In genomic region chr1:31615414-31615813, GRCh38 we compare ENCODE assay signal across 33 cellular contexts. TPM values are rescaled to one million over a fixed set of nuclear protein-coding genes. Genes with fewer than 3 reads are reported as not detected.
"Had no signal": no experiment of that assay in that cellular context is flagged by ENCODE, and none has a peak within 500 bp of the region (broad histone marks: within the 10 kb centered on the region; RNA-seq: fewer than 3 reads in every experiment).

No MANE protein-coding gene starts in this region.

- FAIRE-seq: endometrium, islet of Langerhans, pancreas had no signal

- ATAC-seq: activated CD4-positive, alpha-beta T cell treated with anti-CD3 and anti-CD28 coated beads for 36 hours; activated CD8-positive, alpha-beta memory T cell treated with anti-CD3 and anti-CD28 coated beads, Interleukin-2, amount 10 ng/mL, durations not matched to agents 7 days and 5 days; activated CD8-positive, alpha-beta T cell treated with anti-CD3 and anti-CD28 coated beads, Interleukin-2, amount 10 ng/mL, durations not matched to agents 7 days and 5 days; activated T-cell treated with anti-CD3 and anti-CD28 coated beads, Interleukin-2, amount 50 U/mL, for 72 hours; natural killer cell; pancreas; psoas muscle; T-cell had no signal

- H3K4me1 ChIP-seq: psoas muscle, uterus had no signal

- DNase-seq: activated CD4-positive, alpha-beta T cell treated with anti-CD3 and anti-CD28 coated beads for 36 hours; activated CD4-positive, CD25-positive, alpha-beta regulatory T cell; activated CD8-positive, alpha-beta memory T cell treated with anti-CD3 and anti-CD28 coated beads, Interleukin-2, amount 10 ng/mL, durations not matched to agents 7 days and 5 days; activated CD8-positive, alpha-beta T cell treated with anti-CD3 and anti-CD28 coated beads, Interleukin-2, amount 10 ng/mL, durations not matched to agents 7 days and 5 days; activated naive CD4-positive, alpha-beta T cell; activated T-cell treated with anti-CD3 and anti-CD28 coated beads, Interleukin-2, amount 50 U/mL, for 72 hours; anterior cingulate cortex; brain microvascular endothelial cell; dermis blood vessel endothelial cell; effector CD8-positive, alpha-beta T cell; esophagus squamous epithelium; foreskin melanocyte; left ventricle myocardium inferior; mesendoderm; natural killer cell; pancreas; psoas muscle; stimulated activated CD4-positive, alpha-beta T cell treated with anti-CD3 and anti-CD28 coated beads, Interleukin-1b, Interleukin-23, amount 100 ng/mL, for 48 hours; stimulated activated CD4-positive, alpha-beta T cell treated with anti-CD3 and anti-CD28 coated beads, Interleukin-4, amount 100 ng/mL, for 4 hours; stimulated activated naive CD4-positive, alpha-beta T cell; uterus had no signal

- H3K4me3 Mint-ChIP-seq: activated CD4-positive, alpha-beta T cell treated with anti-CD3 and anti-CD28 coated beads for 36 hours; activated CD8-positive, alpha-beta memory T cell treated with anti-CD3 and anti-CD28 coated beads, Interleukin-2, amount 10 ng/mL, durations not matched to agents 7 days and 5 days; activated CD8-positive, alpha-beta T cell treated with anti-CD3 and anti-CD28 coated beads, Interleukin-2, amount 10 ng/mL, durations not matched to agents 7 days and 5 days; activated T-cell treated with anti-CD3 and anti-CD28 coated beads, Interleukin-2, amount 50 U/mL, for 72 hours; natural killer cell; T-cell had no signal

- H3K27ac Mint-ChIP-seq: activated CD4-positive, alpha-beta T cell treated with anti-CD3 and anti-CD28 coated beads for 36 hours; activated CD8-positive, alpha-beta memory T cell treated with anti-CD3 and anti-CD28 coated beads, Interleukin-2, amount 10 ng/mL, durations not matched to agents 7 days and 5 days; activated CD8-positive, alpha-beta T cell treated with anti-CD3 and anti-CD28 coated beads, Interleukin-2, amount 10 ng/mL, durations not matched to agents 7 days and 5 days; activated T-cell treated with anti-CD3 and anti-CD28 coated beads, Interleukin-2, amount 50 U/mL, for 72 hours; natural killer cell; T-cell had no signal

- H3K27me3 ChIP-seq: pancreas, uterus had no signal

- H3K4me2 ChIP-seq: smooth muscle cell had no signal

- H3K27ac ChIP-seq: brain microvascular endothelial cell, epithelial cell of prostate, esophagus squamous epithelium, left ventricle myocardium inferior, pancreas, psoas muscle, suprapubic skin, tibial nerve, uterus had no signal

- H3K36me3 Mint-ChIP-seq: activated CD8-positive, alpha-beta memory T cell treated with anti-CD3 and anti-CD28 coated beads, Interleukin-2, amount 10 ng/mL, durations not matched to agents 7 days and 5 days; activated naive CD4-positive, alpha-beta T cell treated with anti-CD3 and anti-CD28 coated beads, Interleukin-2, amount 50 U/mL, for 72 hours; natural killer cell; T-cell had no signal

- H3K9me3 ChIP-seq: esophagus squamous epithelium, left ventricle myocardium inferior, pancreas, psoas muscle, suprapubic skin, tibial nerve, uterus had no signal

- H3K9me3 Mint-ChIP-seq: activated naive CD4-positive, alpha-beta T cell treated with anti-CD3 and anti-CD28 coated beads, Interleukin-2, amount 50 U/mL, for 72 hours; activated T-cell treated with anti-CD3 and anti-CD28 coated beads, Interleukin-2, amount 50 U/mL, for 72 hours; natural killer cell; T-cell had no signal

- H3K4me3 ChIP-seq: esophagus squamous epithelium, left ventricle myocardium inferior, lung, pancreas, psoas muscle, smooth muscle cell, suprapubic skin, tibial nerve, uterus had no signal

- H3K36me3 ChIP-seq: brain microvascular endothelial cell, esophagus squamous epithelium, left ventricle myocardium inferior, pancreas, suprapubic skin, tibial nerve, uterus had no signal

RNA-seq across cellular contexts. Expression of gene HCRTR1, which starts 2.1 kb away (rescaled TPM):
- total RNA-seq: activated CD4-positive, alpha-beta T cell treated with anti-CD3 and anti-CD28 coated beads for 36 hours; activated CD8-positive, alpha-beta memory T cell treated with anti-CD3 and anti-CD28 coated beads, Interleukin-2, amount 10 ng/mL, durations not matched to agents 7 days and 5 days; activated CD8-positive, alpha-beta T cell treated with anti-CD3 and anti-CD28 coated beads, Interleukin-2, amount 10 ng/mL, durations not matched to agents 7 days and 5 days; activated naive CD4-positive, alpha-beta T cell treated with anti-CD3 and anti-CD28 coated beads, Interleukin-2, amount 50 U/mL, for 72 hours; activated T-cell treated with anti-CD3 and anti-CD28 coated beads, Interleukin-2, amount 50 U/mL, for 72 hours; cardiac septum; mononuclear cell; natural killer cell; suprapubic skin; T-cell; T-helper 2 cell treated with Interferon-gamma antibody and Interleukin-4, amounts not matched to agents 100 ng/mL and 5 ng/mL, for 36 hours; uterus had no signal

RNA-seq across cellular contexts. Expression of gene TINAGL1, which starts 39.1 kb away (rescaled TPM):
- total RNA-seq: activated CD4-positive, alpha-beta T cell treated with anti-CD3 and anti-CD28 coated beads for 36 hours; activated CD8-positive, alpha-beta memory T cell treated with anti-CD3 and anti-CD28 coated beads, Interleukin-2, amount 10 ng/mL, durations not matched to agents 7 days and 5 days; activated CD8-positive, alpha-beta T cell treated with anti-CD3 and anti-CD28 coated beads, Interleukin-2, amount 10 ng/mL, durations not matched to agents 7 days and 5 days; activated naive CD4-positive, alpha-beta T cell treated with anti-CD3 and anti-CD28 coated beads, Interleukin-2, amount 50 U/mL, for 72 hours; activated T-cell treated with anti-CD3 and anti-CD28 coated beads, Interleukin-2, amount 50 U/mL, for 72 hours; mononuclear cell; natural killer cell; T-helper 2 cell treated with Interferon-gamma antibody and Interleukin-4, amounts not matched to agents 100 ng/mL and 5 ng/mL, for 36 hours had no signal
